8 cellular contexts compared by ENCODE assay signal in genomic region chr19:11597202-11598102, GRCh38.
DNase-seq lines count a peak whose midpoint lies in the region; TF ChIP-seq lines count a peak whose summit lies in the region.

TSS of gene ZNF627 (plus strand) at chr19:11597483. CDS start at chr19:11597628, 145 bp downstream.

- DNase-seq in GDM1 (lab: John Stamatoyannopoulos, UW) (peak; percentile 97), HAP-1 (ENCODE audit: low spot score in 2 of 2) (peak; percentile 94 to 99), MM.1S (peak; percentile 99), SIG-M5 (lab: John Stamatoyannopoulos, UW) (peak; percentile 71), foreskin melanocyte (peak; percentile 97)
- peak; percentile 77 to 93 (median 88) for DNase-seq in activated naive CD4-positive, alpha-beta T cell (lab: John Stamatoyannopoulos, UW)

- peak within 1 kb of the TSS; percentile 93 for H3K9ac ChIP-seq in MM.1S (ENCODE audit: low read length)
- H3K9ac ChIP-seq in subcutaneous abdominal adipose tissue (ENCODE audit: low read length in 5 of 5), result peak within 1 kb of the TSS; percentile 48 to 97 (median 94)

- H2AFZ ChIP-seq in MM.1S (ENCODE audit: low read length) (peak within 1 kb of the TSS; percentile 85), neuron (ENCODE audit: low read depth, low read length) (no peak within 1 kb of the TSS)

- no peaks in the 10 kb centered on the region for H3K9me2 ChIP-seq in MM.1S (replicated peaks; ENCODE audit: insufficient read depth, low read length)

- H3F3A ChIP-seq in MM.1S (ENCODE audit: insufficient read depth, low read length), result no peaks in the 10 kb centered on the region

- H3K27ac ChIP-seq in MM.1S (ENCODE audit: low read length), result peak within 1 kb of the TSS; percentile 69
- peak within 1 kb of the TSS; percentile 69 for H3K27ac ChIP-seq in subcutaneous abdominal adipose tissue (ENCODE audit: low read depth, low read length)

- peaks cover 22% of the 10 kb centered on the region for H3K79me2 ChIP-seq in MM.1S (ENCODE audit: low read length)

- peaks cover 8% of the 10 kb centered on the region; the same call in 1 of the 2 replicates for H3K36me3 ChIP-seq in HAP-1 (replicated peaks)
- no peaks in the 10 kb centered on the region for H3K36me3 ChIP-seq in MM.1S (replicated peaks; ENCODE audit: insufficient read depth, low read length)
- peaks cover 25% of the 10 kb centered on the region for H3K36me3 ChIP-seq in neuron (ENCODE audit: insufficient read depth, low read length)
- no peaks in the 10 kb centered on the region for H3K36me3 ChIP-seq in subcutaneous abdominal adipose tissue (ENCODE audit: control insufficient read depth in 5 of 5, insufficient read depth in 5 of 5, low read length in 5 of 5)

- in situ Hi-C loops in HAP-1 (cut with MboI; ENCODE audit: low sequenced_read_pairs), result no loop called here

- no peaks in the 10 kb centered on the region for H3K27me3 ChIP-seq in HAP-1 (ENCODE audit: low read depth)
- no peaks in the 10 kb centered on the region for H3K27me3 ChIP-seq in MM.1S (replicated peaks; ENCODE audit: insufficient read depth, low read length)
- no peaks in the 10 kb centered on the region for H3K27me3 ChIP-seq in neuron (ENCODE audit: insufficient read depth, low read length)
- no peaks in the 10 kb centered on the region for H3K27me3 ChIP-seq in subcutaneous abdominal adipose tissue (ENCODE audit: control insufficient read depth in 5 of 5, insufficient read depth in 4 of 5, low read length in 5 of 5)

- H3K4me3 ChIP-seq in HAP-1, result peak within 1 kb of the TSS; percentile 78
- peak within 1 kb of the TSS; percentile 91 for H3K4me3 ChIP-seq in MM.1S (ENCODE audit: low read length)
- H3K4me3 ChIP-seq in neuron (ENCODE audit: low read length), result peak within 1 kb of the TSS; percentile 91
- H3K4me3 ChIP-seq in subcutaneous abdominal adipose tissue (ENCODE audit: low read depth in 1 of 5, low read length in 5 of 5), result peak within 1 kb of the TSS; percentile 91 to 98 (median 94)

- H3K4me2 ChIP-seq in MM.1S (ENCODE audit: low read depth, low read length), result peak within 1 kb of the TSS; percentile 80

- H3K4me1 ChIP-seq in HAP-1 (peaks cover 4% of the 10 kb centered on the region; the same call in 1 of the 2 replicates), MM.1S (ENCODE audit: low read length) (no peaks in the 10 kb centered on the region), neuron (ENCODE audit: insufficient read depth, low read length) (peaks cover 5% of the 10 kb centered on the region), subcutaneous abdominal adipose tissue (ENCODE audit: control insufficient read depth in 5 of 5, insufficient read depth in 5 of 5, low read length in 5 of 5) (peaks cover 0 to 28% (median 16%) of the 10 kb centered on the region in 5 donors)

- H4K20me1 ChIP-seq in MM.1S (ENCODE audit: insufficient read depth, low read length), result no peaks in the 10 kb centered on the region

- H3K9me3 ChIP-seq in HAP-1 (no peaks in the 10 kb centered on the region), MM.1S (replicated peaks; ENCODE audit: insufficient read depth, low read length) (no peaks in the 10 kb centered on the region), neuron (ENCODE audit: low read length) (peaks cover 21% of the 10 kb centered on the region), subcutaneous abdominal adipose tissue (ENCODE audit: control insufficient read depth in 5 of 5, low read length in 5 of 5) (no peaks in the 10 kb centered on the region)

- peak; percentile 20 for TF ChIP-seq CTCF in MM.1S (IDR thresholded peaks at IDR 0.05; ENCODE audit: low read length)

Comparison
In these comparisons a context has a peak if more than half of its experiments do, and no peak if none do; other contexts are left out.
1. Peak in every context shown above with its lines: DNase-seq, H3K4me3 ChIP-seq and H3K27ac ChIP-seq.